Comparison of ENCODE assay signal across 1 cellular context in genomic region chr20:45374101-45374467, GRCh38.
TF ChIP-seq lines count a peak whose summit lies in the region.

No MANE protein-coding gene starts in this region.

TF ChIP-seq in K562, 482 proteins besides CTCF, POLR2A, EP300 and RAD21:
- no peak for TF ChIP-seq ZNF318 (IDR thresholded peaks at IDR 0.05; ENCODE audit: borderline replicate concordance in 1 of 2, low read depth in 1 of 2)
- TF ChIP-seq ZKSCAN3 (CRISPR knock-in tag; IDR thresholded peaks at IDR 0.05): no peak
- peak; percentile 4 for TF ChIP-seq HDAC3 (IDR thresholded peaks at IDR 0.05; ENCODE audit: borderline replicate concordance, partially characterized antibody)
- TF ChIP-seq ZNF717 (CRISPR knock-in tag; IDR thresholded peaks at IDR 0.05): no peak
- no peak for TF ChIP-seq ZNF408 (CRISPR knock-in tag; IDR thresholded peaks at IDR 0.05; ENCODE audit: low read depth)
- TF ChIP-seq ZNF696 (CRISPR knock-in tag; conservative IDR thresholded peaks at IDR 0.05): no peak
- TF ChIP-seq ZBTB1 (CRISPR knock-in tag; IDR thresholded peaks at IDR 0.05; ENCODE audit: borderline replicate concordance, low read depth): 0 out of 2 replicates have a peak, but pooled peaks have one; percentile 47
- TF ChIP-seq ILK (tag; IDR thresholded peaks at IDR 0.05; ENCODE audit: borderline replicate concordance, low read depth): no peak
- TF ChIP-seq BCOR (IDR thresholded peaks at IDR 0.05): peak; percentile 62; the same call in 1 of the 2 replicates
- no peak for TF ChIP-seq KDM5B (IDR thresholded peaks at IDR 0.05; ENCODE audit: insufficient replicate concordance, low read depth, low read length)
- TF ChIP-seq ZNF124 (CRISPR knock-in tag; IDR thresholded peaks at IDR 0.05): no peak
- no peak for TF ChIP-seq ZBED1 (IDR thresholded peaks at IDR 0.05)
- TF ChIP-seq NBN (IDR thresholded peaks at IDR 0.05; ENCODE audit: low read depth): 0 out of 2 replicates have a peak, but pooled peaks have one; percentile 10
- TF ChIP-seq MED1 (CRISPR knock-in tag; IDR thresholded peaks at IDR 0.05; ENCODE audit: borderline replicate concordance): no peak
- TF ChIP-seq E2F8 (IDR thresholded peaks at IDR 0.05; ENCODE audit: low read depth, partially characterized antibody): peak; percentile 3
- TF ChIP-seq ZSCAN32 (CRISPR knock-in tag; IDR thresholded peaks at IDR 0.05): no peak
- TF ChIP-seq BDP1 (IDR thresholded peaks at IDR 0.05; ENCODE audit: insufficient read depth, insufficient read length): no peak
- TF ChIP-seq ESRRA (IDR thresholded peaks at IDR 0.05; ENCODE audit: borderline replicate concordance, low read depth): no peak
- TF ChIP-seq ZNF76 (CRISPR knock-in tag; IDR thresholded peaks at IDR 0.05; ENCODE audit: borderline replicate concordance): no peak
- no peak for TF ChIP-seq ZNF75A (CRISPR knock-in tag; IDR thresholded peaks at IDR 0.05)
- TF ChIP-seq ARID2 (IDR thresholded peaks at IDR 0.05): no peak
- TF ChIP-seq MIER1 (IDR thresholded peaks at IDR 0.05; ENCODE audit: low read depth): no peak
- TF ChIP-seq AFF1 (IDR thresholded peaks at IDR 0.05; ENCODE audit: low read depth in 1 of 2, partially characterized antibody in 2 of 2): no peak
- TF ChIP-seq ZNF384 (IDR thresholded peaks at IDR 0.05; ENCODE audit: low read depth, low read length): 0 out of 2 replicates have a peak, but pooled peaks have one; percentile 31
- TF ChIP-seq MEIS2 (IDR thresholded peaks at IDR 0.05; ENCODE audit: partially characterized antibody): no peak
- no peak for TF ChIP-seq USF2 (CRISPR knock-in tag; IDR thresholded peaks at IDR 0.05)
- peak; percentile 89 for TF ChIP-seq ZNF121 (CRISPR knock-in tag; conservative IDR thresholded peaks at IDR 0.05)
- no peak for TF ChIP-seq ZNF12 (CRISPR knock-in tag; IDR thresholded peaks at IDR 0.05)
- TF ChIP-seq ADNP (tag; IDR thresholded peaks at IDR 0.05): peak; percentile 48; the same call in 1 of the 2 replicates
- TF ChIP-seq TRIM28 (IDR thresholded peaks at IDR 0.05): 0 out of 2 replicates have a peak, but pooled peaks have one; percentile 5
- TF ChIP-seq ETV6 (IDR thresholded peaks at IDR 0.05; ENCODE audit: borderline replicate concordance in 1 of 2, low read depth in 2 of 2, low read length in 1 of 2): no peak
- TF ChIP-seq ETV6 (CRISPR knock-in tag; IDR thresholded peaks at IDR 0.05; ENCODE audit: borderline replicate concordance): no peak
